Comparison of ENCODE assay signal across 1 cellular context in the genomic region with DNA sequence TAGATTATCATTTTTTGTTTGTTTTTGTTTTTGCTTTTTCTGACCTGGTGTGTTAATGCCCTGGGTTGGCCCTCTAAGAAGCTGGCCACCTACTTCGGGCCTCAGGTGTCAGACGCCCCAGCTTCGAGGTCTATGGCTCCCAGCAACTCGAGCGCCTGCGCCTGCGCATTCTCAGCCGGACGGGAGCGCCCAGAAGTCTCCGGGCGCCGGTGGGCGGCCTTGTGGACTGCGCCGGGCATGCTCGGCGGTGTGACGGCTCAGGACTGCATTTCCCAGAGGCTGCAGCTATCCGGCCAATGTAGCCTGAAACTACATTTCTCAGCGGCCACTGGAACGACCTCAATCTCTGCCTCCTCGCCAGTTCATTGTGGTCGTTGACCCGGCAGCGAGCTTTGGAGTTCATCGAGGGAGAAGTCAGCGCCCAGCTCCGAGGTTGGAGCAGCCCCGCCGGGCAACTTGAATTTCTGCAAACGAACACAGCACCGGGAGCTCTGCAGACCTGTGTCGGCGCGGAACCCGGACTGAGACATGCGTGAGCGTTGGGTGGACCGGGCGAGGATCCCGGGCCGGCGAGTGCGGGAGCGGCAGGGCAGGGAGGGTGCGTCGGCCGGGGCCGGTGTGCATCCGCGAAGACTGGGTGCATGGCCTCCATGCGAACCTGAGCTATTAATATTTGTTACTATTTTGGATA.
A peak's percentile ranks its signal among the peaks of the same experiment; 100 is the strongest.
TF ChIP-seq lines count a peak whose summit lies in the region.

A gene (plus strand): TSS at position 219 of the 691 bp plus-strand sequence. CDS start 3,045 bp downstream, outside the sequence.

TF ChIP-seq in HepG2, 621 proteins besides CTCF, POLR2A, EP300 and RAD21 (continued from another document and continues in another):
- TF ChIP-seq, protein P1, sequence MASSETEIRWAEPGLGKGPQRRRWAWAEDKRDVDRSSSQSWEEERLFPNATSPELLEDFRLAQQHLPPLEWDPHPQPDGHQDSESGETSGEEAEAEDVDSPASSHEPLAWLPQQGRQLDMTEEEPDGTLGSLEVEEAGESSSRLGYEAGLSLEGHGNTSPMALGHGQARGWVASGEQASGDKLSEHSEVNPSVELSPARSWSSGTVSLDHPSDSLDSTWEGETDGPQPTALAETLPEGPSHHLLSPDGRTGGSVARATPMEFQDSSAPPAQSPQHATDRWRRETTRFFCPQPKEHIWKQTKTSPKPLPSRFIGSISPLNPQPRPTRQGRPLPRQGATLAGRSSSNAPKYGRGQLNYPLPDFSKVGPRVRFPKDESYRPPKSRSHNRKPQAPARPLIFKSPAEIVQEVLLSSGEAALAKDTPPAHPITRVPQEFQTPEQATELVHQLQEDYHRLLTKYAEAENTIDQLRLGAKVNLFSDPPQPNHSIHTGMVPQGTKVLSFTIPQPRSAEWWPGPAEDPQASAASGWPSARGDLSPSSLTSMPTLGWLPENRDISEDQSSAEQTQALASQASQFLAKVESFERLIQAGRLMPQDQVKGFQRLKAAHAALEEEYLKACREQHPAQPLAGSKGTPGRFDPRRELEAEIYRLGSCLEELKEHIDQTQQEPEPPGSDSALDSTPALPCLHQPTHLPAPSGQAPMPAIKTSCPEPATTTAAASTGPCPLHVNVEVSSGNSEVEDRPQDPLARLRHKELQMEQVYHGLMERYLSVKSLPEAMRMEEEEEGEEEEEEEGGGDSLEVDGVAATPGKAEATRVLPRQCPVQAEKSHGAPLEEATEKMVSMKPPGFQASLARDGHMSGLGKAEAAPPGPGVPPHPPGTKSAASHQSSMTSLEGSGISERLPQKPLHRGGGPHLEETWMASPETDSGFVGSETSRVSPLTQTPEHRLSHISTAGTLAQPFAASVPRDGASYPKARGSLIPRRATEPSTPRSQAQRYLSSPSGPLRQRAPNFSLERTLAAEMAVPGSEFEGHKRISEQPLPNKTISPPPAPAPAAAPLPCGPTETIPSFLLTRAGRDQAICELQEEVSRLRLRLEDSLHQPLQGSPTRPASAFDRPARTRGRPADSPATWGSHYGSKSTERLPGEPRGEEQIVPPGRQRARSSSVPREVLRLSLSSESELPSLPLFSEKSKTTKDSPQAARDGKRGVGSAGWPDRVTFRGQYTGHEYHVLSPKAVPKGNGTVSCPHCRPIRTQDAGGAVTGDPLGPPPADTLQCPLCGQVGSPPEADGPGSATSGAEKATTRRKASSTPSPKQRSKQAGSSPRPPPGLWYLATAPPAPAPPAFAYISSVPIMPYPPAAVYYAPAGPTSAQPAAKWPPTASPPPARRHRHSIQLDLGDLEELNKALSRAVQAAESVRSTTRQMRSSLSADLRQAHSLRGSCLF (CRISPR knock-in tag; IDR thresholded peaks at IDR 0.05; ENCODE audit: borderline replicate concordance) = no peak
- TF ChIP-seq ZNF207 (IDR thresholded peaks at IDR 0.05; ENCODE audit: borderline replicate concordance) (no peak), ZNF510 (CRISPR knock-in tag; IDR thresholded peaks at IDR 0.05; ENCODE audit: low read depth) (no peak), ZNF24 (IDR thresholded peaks at IDR 0.05) (no peak), FOSL2 (CRISPR knock-in tag; IDR thresholded peaks at IDR 0.05) (peak; percentile 26; the same call in 1 of the 2 replicates), NR3C1 (CRISPR knock-in tag; IDR thresholded peaks at IDR 0.05) (no peak), ZNF7 (CRISPR knock-in tag; IDR thresholded peaks at IDR 0.05) (no peak), FOXK1 (CRISPR knock-in tag; IDR thresholded peaks at IDR 0.05; ENCODE audit: borderline replicate concordance, low read depth) (0 out of 2 replicates have a peak, but pooled peaks have one; percentile 16), ZNF446 (CRISPR knock-in tag; IDR thresholded peaks at IDR 0.05) (0 out of 2 replicates have a peak, but pooled peaks have one; percentile 56), ZNF282 (IDR thresholded peaks at IDR 0.05; ENCODE audit: partially characterized antibody) (no peak), ZNF33B (CRISPR knock-in tag; IDR thresholded peaks at IDR 0.05) (peak; percentile 70), ZNF317 (CRISPR knock-in tag; IDR thresholded peaks at IDR 0.05) (no peak; the same call in 1 of the 2 replicates), ARID2 (CRISPR knock-in tag; IDR thresholded peaks at IDR 0.05; ENCODE audit: borderline replicate concordance) (no peak), ZNF777 (CRISPR knock-in tag; IDR thresholded peaks at IDR 0.05) (peak; percentile 62), ZNF652 (CRISPR knock-in tag; IDR thresholded peaks at IDR 0.05; ENCODE audit: borderline replicate concordance, low read depth) (no peak), ZNF589 (CRISPR knock-in tag; conservative IDR thresholded peaks at IDR 0.05) (no peak), ZNF749 (CRISPR knock-in tag; IDR thresholded peaks at IDR 0.05; ENCODE audit: borderline replicate concordance) (no peak), ZNF577 (CRISPR knock-in tag; IDR thresholded peaks at IDR 0.05; ENCODE audit: borderline replicate concordance, low read depth) (no peak), PCBP2 (optimal IDR thresholded peaks at IDR 0.05; ENCODE audit: low read depth, low read length, poor library complexity, severe bottlenecking) (no peak), SNAPC2 (CRISPR knock-in tag; IDR thresholded peaks at IDR 0.05) (no peak), SMAD3 (CRISPR knock-in tag; IDR thresholded peaks at IDR 0.05) (no peak), REL (CRISPR knock-in tag; conservative IDR thresholded peaks at IDR 0.05) (no peak), FOXC1 (CRISPR knock-in tag; IDR thresholded peaks at IDR 0.05; ENCODE audit: borderline replicate concordance) (peak; percentile 93), ZC3H4 (CRISPR knock-in tag; IDR thresholded peaks at IDR 0.05; ENCODE audit: borderline replicate concordance) (0 out of 2 replicates have a peak, but pooled peaks have one; percentile 40), ZMYM2 (CRISPR knock-in tag; IDR thresholded peaks at IDR 0.05) (no peak), MAFK (conservative IDR thresholded peaks at IDR 0.05 in 1 of 2, IDR thresholded peaks at IDR 0.05 in 1 of 2; ENCODE audit: low read length in 2 of 2) (no peak), SSRP1 (CRISPR knock-in tag; IDR thresholded peaks at IDR 0.05) (no peak), SRY (CRISPR knock-in tag; IDR thresholded peaks at IDR 0.05) (peak; percentile 81; the same call in 1 of the 2 replicates), ZNF354B (CRISPR knock-in tag; IDR thresholded peaks at IDR 0.05) (no peak), ZNF782 (CRISPR knock-in tag; IDR thresholded peaks at IDR 0.05; ENCODE audit: borderline replicate concordance) (no peak; the same call in 1 of the 2 replicates), ZNF432 (CRISPR knock-in tag; IDR thresholded peaks at IDR 0.05; ENCODE audit: borderline replicate concordance) (no peak), KLF11 (CRISPR knock-in tag; IDR thresholded peaks at IDR 0.05) (no peak), TCF7 (IDR thresholded peaks at IDR 0.05; ENCODE audit: low read depth) (no peak), GATAD2A (CRISPR knock-in tag; IDR thresholded peaks at IDR 0.05) (peak; percentile 56)
- TF ChIP-seq, protein P2, sequence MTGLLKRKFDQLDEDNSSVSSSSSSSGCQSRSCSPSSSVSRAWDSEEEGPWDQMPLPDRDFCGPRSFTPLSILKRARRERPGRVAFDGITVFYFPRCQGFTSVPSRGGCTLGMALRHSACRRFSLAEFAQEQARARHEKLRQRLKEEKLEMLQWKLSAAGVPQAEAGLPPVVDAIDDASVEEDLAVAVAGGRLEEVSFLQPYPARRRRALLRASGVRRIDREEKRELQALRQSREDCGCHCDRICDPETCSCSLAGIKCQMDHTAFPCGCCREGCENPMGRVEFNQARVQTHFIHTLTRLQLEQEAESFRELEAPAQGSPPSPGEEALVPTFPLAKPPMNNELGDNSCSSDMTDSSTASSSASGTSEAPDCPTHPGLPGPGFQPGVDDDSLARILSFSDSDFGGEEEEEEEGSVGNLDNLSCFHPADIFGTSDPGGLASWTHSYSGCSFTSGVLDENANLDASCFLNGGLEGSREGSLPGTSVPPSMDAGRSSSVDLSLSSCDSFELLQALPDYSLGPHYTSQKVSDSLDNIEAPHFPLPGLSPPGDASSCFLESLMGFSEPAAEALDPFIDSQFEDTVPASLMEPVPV (CRISPR knock-in tag; IDR thresholded peaks at IDR 0.05) = no peak
- TF ChIP-seq, protein P3, sequence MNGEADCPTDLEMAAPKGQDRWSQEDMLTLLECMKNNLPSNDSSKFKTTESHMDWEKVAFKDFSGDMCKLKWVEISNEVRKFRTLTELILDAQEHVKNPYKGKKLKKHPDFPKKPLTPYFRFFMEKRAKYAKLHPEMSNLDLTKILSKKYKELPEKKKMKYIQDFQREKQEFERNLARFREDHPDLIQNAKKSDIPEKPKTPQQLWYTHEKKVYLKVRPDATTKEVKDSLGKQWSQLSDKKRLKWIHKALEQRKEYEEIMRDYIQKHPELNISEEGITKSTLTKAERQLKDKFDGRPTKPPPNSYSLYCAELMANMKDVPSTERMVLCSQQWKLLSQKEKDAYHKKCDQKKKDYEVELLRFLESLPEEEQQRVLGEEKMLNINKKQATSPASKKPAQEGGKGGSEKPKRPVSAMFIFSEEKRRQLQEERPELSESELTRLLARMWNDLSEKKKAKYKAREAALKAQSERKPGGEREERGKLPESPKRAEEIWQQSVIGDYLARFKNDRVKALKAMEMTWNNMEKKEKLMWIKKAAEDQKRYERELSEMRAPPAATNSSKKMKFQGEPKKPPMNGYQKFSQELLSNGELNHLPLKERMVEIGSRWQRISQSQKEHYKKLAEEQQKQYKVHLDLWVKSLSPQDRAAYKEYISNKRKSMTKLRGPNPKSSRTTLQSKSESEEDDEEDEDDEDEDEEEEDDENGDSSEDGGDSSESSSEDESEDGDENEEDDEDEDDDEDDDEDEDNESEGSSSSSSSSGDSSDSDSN (CRISPR knock-in tag; IDR thresholded peaks at IDR 0.05) = peak; percentile 84
- TF ChIP-seq, protein P4, sequence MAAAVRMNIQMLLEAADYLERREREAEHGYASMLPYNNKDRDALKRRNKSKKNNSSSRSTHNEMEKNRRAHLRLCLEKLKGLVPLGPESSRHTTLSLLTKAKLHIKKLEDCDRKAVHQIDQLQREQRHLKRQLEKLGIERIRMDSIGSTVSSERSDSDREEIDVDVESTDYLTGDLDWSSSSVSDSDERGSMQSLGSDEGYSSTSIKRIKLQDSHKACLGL (CRISPR knock-in tag; IDR thresholded peaks at IDR 0.05) = peak; percentile 49; the same call in 1 of the 2 replicates
- TF ChIP-seq, protein P5, sequence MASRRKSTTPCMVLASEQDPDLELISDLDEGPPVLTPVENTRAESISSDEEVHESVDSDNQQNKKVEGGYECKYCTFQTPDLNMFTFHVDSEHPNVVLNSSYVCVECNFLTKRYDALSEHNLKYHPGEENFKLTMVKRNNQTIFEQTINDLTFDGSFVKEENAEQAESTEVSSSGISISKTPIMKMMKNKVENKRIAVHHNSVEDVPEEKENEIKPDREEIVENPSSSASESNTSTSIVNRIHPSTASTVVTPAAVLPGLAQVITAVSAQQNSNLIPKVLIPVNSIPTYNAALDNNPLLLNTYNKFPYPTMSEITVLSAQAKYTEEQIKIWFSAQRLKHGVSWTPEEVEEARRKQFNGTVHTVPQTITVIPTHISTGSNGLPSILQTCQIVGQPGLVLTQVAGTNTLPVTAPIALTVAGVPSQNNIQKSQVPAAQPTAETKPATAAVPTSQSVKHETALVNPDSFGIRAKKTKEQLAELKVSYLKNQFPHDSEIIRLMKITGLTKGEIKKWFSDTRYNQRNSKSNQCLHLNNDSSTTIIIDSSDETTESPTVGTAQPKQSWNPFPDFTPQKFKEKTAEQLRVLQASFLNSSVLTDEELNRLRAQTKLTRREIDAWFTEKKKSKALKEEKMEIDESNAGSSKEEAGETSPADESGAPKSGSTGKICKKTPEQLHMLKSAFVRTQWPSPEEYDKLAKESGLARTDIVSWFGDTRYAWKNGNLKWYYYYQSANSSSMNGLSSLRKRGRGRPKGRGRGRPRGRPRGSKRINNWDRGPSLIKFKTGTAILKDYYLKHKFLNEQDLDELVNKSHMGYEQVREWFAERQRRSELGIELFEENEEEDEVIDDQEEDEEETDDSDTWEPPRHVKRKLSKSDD (CRISPR knock-in tag; IDR thresholded peaks at IDR 0.05; ENCODE audit: low read depth) = 0 out of 2 replicates have a peak, but pooled peaks have one; percentile 51
- TF ChIP-seq, protein P6, sequence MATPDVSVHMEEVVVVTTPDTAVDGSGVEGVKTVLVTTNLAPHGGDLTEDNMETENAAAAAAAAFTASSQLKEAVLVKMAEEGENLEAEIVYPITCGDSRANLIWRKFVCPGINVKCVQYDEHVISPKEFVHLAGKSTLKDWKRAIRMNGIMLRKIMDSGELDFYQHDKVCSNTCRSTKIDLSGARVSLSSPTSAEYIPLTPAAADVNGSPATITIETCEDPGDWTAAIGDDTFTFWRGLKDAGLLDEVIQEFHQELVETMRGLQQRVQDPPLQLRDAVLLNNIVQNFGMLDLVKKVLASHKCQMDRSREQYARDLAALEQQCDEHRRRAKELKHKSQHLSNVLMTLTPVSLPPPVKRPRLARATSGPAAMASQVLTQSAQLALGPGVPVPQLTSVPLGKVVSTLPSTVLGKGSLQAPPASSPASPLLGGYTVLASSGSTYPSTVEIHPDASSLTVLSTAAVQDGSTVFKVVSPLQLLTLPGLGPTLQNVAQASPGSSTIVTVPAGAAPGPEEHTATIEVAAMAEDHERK (CRISPR knock-in tag; IDR thresholded peaks at IDR 0.05; ENCODE audit: low read depth) = no peak
- TF ChIP-seq, protein P7, sequence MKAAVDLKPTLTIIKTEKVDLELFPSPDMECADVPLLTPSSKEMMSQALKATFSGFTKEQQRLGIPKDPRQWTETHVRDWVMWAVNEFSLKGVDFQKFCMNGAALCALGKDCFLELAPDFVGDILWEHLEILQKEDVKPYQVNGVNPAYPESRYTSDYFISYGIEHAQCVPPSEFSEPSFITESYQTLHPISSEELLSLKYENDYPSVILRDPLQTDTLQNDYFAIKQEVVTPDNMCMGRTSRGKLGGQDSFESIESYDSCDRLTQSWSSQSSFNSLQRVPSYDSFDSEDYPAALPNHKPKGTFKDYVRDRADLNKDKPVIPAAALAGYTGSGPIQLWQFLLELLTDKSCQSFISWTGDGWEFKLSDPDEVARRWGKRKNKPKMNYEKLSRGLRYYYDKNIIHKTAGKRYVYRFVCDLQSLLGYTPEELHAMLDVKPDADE (CRISPR knock-in tag; IDR thresholded peaks at IDR 0.05) = no peak
- TF ChIP-seq, protein P8, sequence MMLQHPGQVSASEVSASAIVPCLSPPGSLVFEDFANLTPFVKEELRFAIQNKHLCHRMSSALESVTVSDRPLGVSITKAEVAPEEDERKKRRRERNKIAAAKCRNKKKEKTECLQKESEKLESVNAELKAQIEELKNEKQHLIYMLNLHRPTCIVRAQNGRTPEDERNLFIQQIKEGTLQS (CRISPR knock-in tag; IDR thresholded peaks at IDR 0.05) = no peak
- TF ChIP-seq, protein P9, sequence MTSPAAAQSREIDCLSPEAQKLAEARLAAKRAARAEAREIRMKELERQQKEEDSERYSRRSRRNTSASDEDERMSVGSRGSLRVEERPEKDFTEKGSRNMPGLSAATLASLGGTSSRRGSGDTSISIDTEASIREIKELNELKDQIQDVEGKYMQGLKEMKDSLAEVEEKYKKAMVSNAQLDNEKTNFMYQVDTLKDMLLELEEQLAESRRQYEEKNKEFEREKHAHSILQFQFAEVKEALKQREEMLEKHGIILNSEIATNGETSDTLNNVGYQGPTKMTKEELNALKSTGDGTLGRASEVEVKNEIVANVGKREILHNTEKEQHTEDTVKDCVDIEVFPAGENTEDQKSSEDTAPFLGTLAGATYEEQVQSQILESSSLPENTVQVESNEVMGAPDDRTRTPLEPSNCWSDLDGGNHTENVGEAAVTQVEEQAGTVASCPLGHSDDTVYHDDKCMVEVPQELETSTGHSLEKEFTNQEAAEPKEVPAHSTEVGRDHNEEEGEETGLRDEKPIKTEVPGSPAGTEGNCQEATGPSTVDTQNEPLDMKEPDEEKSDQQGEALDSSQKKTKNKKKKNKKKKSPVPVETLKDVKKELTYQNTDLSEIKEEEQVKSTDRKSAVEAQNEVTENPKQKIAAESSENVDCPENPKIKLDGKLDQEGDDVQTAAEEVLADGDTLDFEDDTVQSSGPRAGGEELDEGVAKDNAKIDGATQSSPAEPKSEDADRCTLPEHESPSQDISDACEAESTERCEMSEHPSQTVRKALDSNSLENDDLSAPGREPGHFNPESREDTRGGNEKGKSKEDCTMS (CRISPR knock-in tag; conservative IDR thresholded peaks at IDR 0.05) = no peak
